Comparison of ENCODE assay signal across 8 cellular contexts in genomic region chr1:151510957-151511635, GRCh38. TPM values are rescaled to one million over a fixed set of nuclear protein-coding genes. Genes with fewer than 3 reads are reported as not detected.
DNase-seq lines count a peak whose midpoint lies in the region; TF ChIP-seq lines count a peak whose summit lies in the region.

TSS of gene CGN (plus strand) at chr1:151511387. CDS start at chr1:151518520, 7,133 bp downstream.

- TF ChIP-seq CTCF in SK-N-SH (IDR thresholded peaks at IDR 0.05): no peak

- H4K20me1 ChIP-seq in SK-N-SH (ENCODE audit: insufficient read depth): no peaks in the 10 kb centered on the region

- H3K9me3 ChIP-seq in HAP-1 (no peaks in the 10 kb centered on the region), SK-N-SH (no peaks in the 10 kb centered on the region)

- H3K27ac ChIP-seq in SK-N-SH (ENCODE audit: low read depth in 2 of 2, low read length in 1 of 2): peak within 1 kb of the TSS; percentile 26 to 78; a peak in 3 of 4 replicates

- DNase-seq in DMS53 (lab: John Stamatoyannopoulos, UW): peak; percentile 98
- DNase-seq in HAP-1 (ENCODE audit: low spot score in 2 of 2): peak; percentile 96 to 97
- DNase-seq in NAMALWA (ENCODE audit: low spot score): peak; percentile 97
- peak; percentile 99 for DNase-seq in SK-N-SH
- DNase-seq in activated naive CD4-positive, alpha-beta T cell treated with anti-CD3 and anti-CD28 coated beads, Interleukin-2, amount 50 U/mL, for 16 hours: peak; percentile 88
- DNase-seq in globus pallidus (ENCODE audit: low spot score): peak; percentile 96
- peak; percentile 85 for DNase-seq in occipital lobe (lab: John Stamatoyannopoulos, UW)
- peak; percentile 91 for DNase-seq in superior temporal gyrus (ENCODE audit: extremely low spot score)

- in situ Hi-C loops in HAP-1 (cut with MboI; ENCODE audit: low sequenced_read_pairs): no loop called here

- H2AFZ ChIP-seq in SK-N-SH (ENCODE audit: low read depth): peak within 1 kb of the TSS; percentile 99

- no peak for TF ChIP-seq EP300 in SK-N-SH (IDR thresholded peaks at IDR 0.05; ENCODE audit: borderline replicate concordance in 1 of 2, low read depth in 1 of 2, low read length in 1 of 2)

- H3K9me2 ChIP-seq in SK-N-SH: no peaks in the 10 kb centered on the region

- H3K36me3 ChIP-seq in HAP-1 (replicated peaks) (no peaks in the 10 kb centered on the region), SK-N-SH (replicated peaks in 1 of 2; ENCODE audit: control insufficient read depth in 1 of 2, insufficient read depth in 2 of 2, low read length in 1 of 2) (no peaks in the 10 kb centered on the region)

- H3K79me2 ChIP-seq in SK-N-SH (ENCODE audit: insufficient read depth): no peaks in the 10 kb centered on the region

- 0% methylated on average over 6 of the region's 68 CpGs for WGBS in SK-N-SH (ENCODE audit: low lambda C conversion rate)

- no peak for TF ChIP-seq RAD21 in SK-N-SH (IDR thresholded peaks at IDR 0.05; ENCODE audit: low read length)

- H3K4me2 ChIP-seq in SK-N-SH: peak within 1 kb of the TSS; percentile 98

- H3K27me3 ChIP-seq in HAP-1 (ENCODE audit: low read depth) (no peaks in the 10 kb centered on the region), SK-N-SH (ENCODE audit: insufficient read depth) (peaks cover 15% of the 10 kb centered on the region; the same call in 1 of the 2 replicates)

- peak within 1 kb of the TSS; percentile 58 for H3K4me3 ChIP-seq in HAP-1
- peak within 1 kb of the TSS; percentile 52 to 78 for H3K4me3 ChIP-seq in SK-N-SH (ENCODE audit: low read depth in 2 of 2, low read length in 1 of 2)

- CTCF ChIA-PET in SK-N-SH (lab: Yijun Ruan, JAX): interaction anchor here (0.7 to 2.1 kb wide), 8 partner anchors 12 to 83 kb away, joined by 3 to 5 read pairs (median 4); no protein-coding TSS in a partner anchor

- POLR2A ChIA-PET in SK-N-SH (lab: Yijun Ruan, JAX): interaction anchor here (0.5 to 1.5 kb wide), 7 partner anchors 9 to 229 kb away, joined by 3 to 10 read pairs (median 3); partner anchors contain the start of genes POGZ, TUFT1 and ZNF687

- peak within 1 kb of the TSS; percentile 19; the same call in 1 of the 2 replicates for H3K9ac ChIP-seq in SK-N-SH

- peaks cover 9% of the 10 kb centered on the region for H3F3A ChIP-seq in SK-N-SH (replicated peaks; ENCODE audit: insufficient read depth)

- peaks cover 22% of the 10 kb centered on the region for H3K4me1 ChIP-seq in HAP-1
- peaks cover 4 to 32% of the 10 kb centered on the region in 2 experiments; a peak in 1 of 4 replicates for H3K4me1 ChIP-seq in SK-N-SH (ENCODE audit: control insufficient read depth in 1 of 2, insufficient read depth in 2 of 2, low read depth in 1 of 2, low read length in 1 of 2)

TF ChIP-seq in SK-N-SH, 30 proteins besides CTCF, POLR2A, EP300 and RAD21:
- TF ChIP-seq YY1 (IDR thresholded peaks at IDR 0.05; ENCODE audit: low read depth) (peak; percentile 59), USF1 (IDR thresholded peaks at IDR 0.05; ENCODE audit: borderline replicate concordance, low read depth) (peak; percentile 87), TAF1 (IDR thresholded peaks at IDR 0.05; ENCODE audit: borderline replicate concordance, low read depth, low read length) (0 out of 2 replicates have a peak, but pooled peaks have one; percentile 11), USF2 (IDR thresholded peaks at IDR 0.05; ENCODE audit: borderline replicate concordance, low read depth, low read length) (peak; percentile 60; the same call in 1 of the 2 replicates), NRF1 (IDR thresholded peaks at IDR 0.05; ENCODE audit: low read depth, low read length) (peak; percentile 35; the same call in 1 of the 2 replicates), FOXM1 (IDR thresholded peaks at IDR 0.05; ENCODE audit: low read depth) (no peak)

RNA-seq across cellular contexts. Expression of gene CGN, which starts in this region (rescaled TPM):
- polyA plus RNA-seq in SK-N-SH (2012; rRNA removed): 0.36 and 0.44 TPM in 2 replicates
- 0.12 and 0.64 TPM in 2 replicates for polyA plus RNA-seq in SK-N-SH (2012; cell fraction: cytosol; rRNA removed)
- polyA plus RNA-seq in SK-N-SH (2012; cell fraction: nucleus; rRNA removed): 1.4 and 1.5 TPM in 2 replicates
- 3.1 TPM for total RNA-seq in occipital lobe

Comparison
In these comparisons a context has a peak if more than half of its experiments do, and no peak if none do; other contexts are left out.
1. Peak in every context shown above with its lines: DNase-seq, H3K4me3 ChIP-seq and H3K27ac ChIP-seq.